Comparison of ENCODE assay signal across 1 cellular context in genomic region chr3:157533298-157533870, GRCh38.
TF ChIP-seq lines count a peak whose summit lies in the region.

No MANE protein-coding gene starts in this region.

TF ChIP-seq in SK-N-SH treated with all-trans-retinoic acid at 6 μM for 48 hours, 23 proteins besides CTCF, POLR2A, EP300 and RAD21 (continued from another document):
- TF ChIP-seq, protein P1, sequence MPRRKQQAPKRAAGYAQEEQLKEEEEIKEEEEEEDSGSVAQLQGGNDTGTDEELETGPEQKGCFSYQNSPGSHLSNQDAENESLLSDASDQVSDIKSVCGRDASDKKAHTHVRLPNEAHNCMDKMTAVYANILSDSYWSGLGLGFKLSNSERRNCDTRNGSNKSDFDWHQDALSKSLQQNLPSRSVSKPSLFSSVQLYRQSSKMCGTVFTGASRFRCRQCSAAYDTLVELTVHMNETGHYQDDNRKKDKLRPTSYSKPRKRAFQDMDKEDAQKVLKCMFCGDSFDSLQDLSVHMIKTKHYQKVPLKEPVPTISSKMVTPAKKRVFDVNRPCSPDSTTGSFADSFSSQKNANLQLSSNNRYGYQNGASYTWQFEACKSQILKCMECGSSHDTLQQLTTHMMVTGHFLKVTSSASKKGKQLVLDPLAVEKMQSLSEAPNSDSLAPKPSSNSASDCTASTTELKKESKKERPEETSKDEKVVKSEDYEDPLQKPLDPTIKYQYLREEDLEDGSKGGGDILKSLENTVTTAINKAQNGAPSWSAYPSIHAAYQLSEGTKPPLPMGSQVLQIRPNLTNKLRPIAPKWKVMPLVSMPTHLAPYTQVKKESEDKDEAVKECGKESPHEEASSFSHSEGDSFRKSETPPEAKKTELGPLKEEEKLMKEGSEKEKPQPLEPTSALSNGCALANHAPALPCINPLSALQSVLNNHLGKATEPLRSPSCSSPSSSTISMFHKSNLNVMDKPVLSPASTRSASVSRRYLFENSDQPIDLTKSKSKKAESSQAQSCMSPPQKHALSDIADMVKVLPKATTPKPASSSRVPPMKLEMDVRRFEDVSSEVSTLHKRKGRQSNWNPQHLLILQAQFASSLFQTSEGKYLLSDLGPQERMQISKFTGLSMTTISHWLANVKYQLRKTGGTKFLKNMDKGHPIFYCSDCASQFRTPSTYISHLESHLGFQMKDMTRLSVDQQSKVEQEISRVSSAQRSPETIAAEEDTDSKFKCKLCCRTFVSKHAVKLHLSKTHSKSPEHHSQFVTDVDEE (CRISPR knock-in tag; IDR thresholded peaks at IDR 0.05): no peak
- TF ChIP-seq ZFP30 (CRISPR knock-in tag; IDR thresholded peaks at IDR 0.05): no peak
- TF ChIP-seq GLIS3 (CRISPR knock-in tag; IDR thresholded peaks at IDR 0.05): no peak
